In the genomic region with DNA sequence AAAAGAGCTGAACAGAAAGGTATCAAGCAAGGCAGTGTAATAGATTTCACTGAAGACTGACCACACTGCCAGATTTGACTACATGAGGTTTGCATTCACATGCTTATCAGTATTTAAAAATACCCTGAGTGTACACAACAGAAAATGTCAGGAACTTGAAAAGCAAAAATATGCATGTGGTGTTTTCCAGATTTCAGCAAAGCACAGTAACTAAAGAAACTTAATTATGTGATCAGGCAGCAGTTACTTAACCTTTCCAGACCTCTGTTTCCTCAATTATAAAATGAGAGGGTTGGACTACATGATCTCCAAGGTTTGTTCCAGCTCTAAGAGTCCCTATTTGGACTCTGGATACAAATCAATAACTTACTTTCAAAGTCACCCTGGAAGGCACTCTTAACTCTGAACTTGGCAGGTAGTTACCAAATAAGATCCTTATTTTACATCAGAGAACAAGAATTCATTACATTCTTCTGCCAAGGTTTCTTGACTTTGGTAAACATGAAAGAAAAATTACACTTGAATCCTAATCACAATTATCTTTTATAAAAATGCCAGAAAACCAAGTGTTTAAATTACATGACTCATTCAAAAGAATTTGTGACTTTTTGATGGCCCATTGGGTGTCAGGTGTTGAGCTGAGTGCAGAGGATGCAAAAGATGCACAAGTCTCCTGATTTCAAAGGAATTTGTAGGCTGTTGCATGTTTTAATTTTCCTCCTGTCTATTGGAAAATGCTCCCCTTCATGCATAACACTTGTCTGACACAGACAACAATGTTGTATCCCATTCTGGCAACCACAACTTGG, we compare ENCODE assay signal across 18 cellular contexts.
DNase-seq lines count a peak whose midpoint lies in the region; ATAC-seq and TF ChIP-seq lines count a peak whose summit lies in the region.
"Had no signal": no experiment of that assay in that cellular context is flagged by ENCODE, and none has a peak within 500 bp of the region (broad histone marks: within the 10 kb centered on the region; RNA-seq: fewer than 3 reads in every experiment).

No MANE protein-coding gene starts in this region.

- no peaks in the 10 kb centered on the region for H3K27me3 ChIP-seq in GM06990 (replicated peaks; ENCODE audit: control insufficient read depth, insufficient read depth, low read length)
- H3K27me3 ChIP-seq: foreskin keratinocyte had no signal

- no peak overlapping the region for H3K27ac Mint-ChIP-seq in effector memory CD8-positive, alpha-beta T cell
- no peak overlapping the region for H3K27ac Mint-ChIP-seq in stimulated activated effector memory CD8-positive, alpha-beta T cell treated with anti-CD3 and anti-CD28 coated beads, Interleukin-12 subunit alpha, Interleukin-12 subunit beta, amount 100 ng/mL, for 72 hours
- H3K27ac Mint-ChIP-seq: activated CD4-positive, alpha-beta T cell treated with anti-CD3 and anti-CD28 coated beads for 36 hours; activated CD8-positive, alpha-beta memory T cell treated with anti-CD3 and anti-CD28 coated beads, Interleukin-2, amount 10 ng/mL, durations not matched to agents 7 days and 5 days; CD4-positive, alpha-beta T cell had no signal

- no peak for TF ChIP-seq CTCF in GM06990 (IDR thresholded peaks at IDR 0.05; ENCODE audit: insufficient read depth, low read length, poor library complexity, severe bottlenecking)

- no peaks in the 10 kb centered on the region for H3K36me3 Mint-ChIP-seq in effector memory CD8-positive, alpha-beta T cell (ENCODE audit: insufficient read depth)
- no peaks in the 10 kb centered on the region for H3K36me3 Mint-ChIP-seq in stimulated activated effector memory CD8-positive, alpha-beta T cell treated with anti-CD3 and anti-CD28 coated beads, Interleukin-12 subunit alpha, Interleukin-12 subunit beta, amount 100 ng/mL, for 72 hours

- H3K4me1 Mint-ChIP-seq in effector memory CD8-positive, alpha-beta T cell (ENCODE audit: low read depth in 2 of 2), result no peaks in the 10 kb centered on the region
- H3K4me1 Mint-ChIP-seq in stimulated activated effector memory CD8-positive, alpha-beta T cell treated with anti-CD3 and anti-CD28 coated beads, Interleukin-12 subunit alpha, Interleukin-12 subunit beta, amount 100 ng/mL, for 72 hours, result no peaks in the 10 kb centered on the region
- H3K4me1 Mint-ChIP-seq: activated CD4-positive, alpha-beta T cell treated with anti-CD3 and anti-CD28 coated beads for 36 hours had no signal

- DNase-seq in GM06990 (ENCODE audit: extremely low read depth, insufficient read length) (peak; percentile 18), OCI-M1 (lab: John Stamatoyannopoulos, UW) (peak; percentile 20), iris pigment epithelial cell (ENCODE audit: low read depth) (peak; percentile 51), NCI-H2107 treated with DMSO at 0.1 percent for 48 hours (lab: John Stamatoyannopoulos, UW; ENCODE audit: unreplicated experiment) (no peak)
- DNase-seq in effector memory CD8-positive, alpha-beta T cell, result no peak
- no peak for DNase-seq in stimulated activated effector memory CD8-positive, alpha-beta T cell treated with anti-CD3 and anti-CD28 coated beads, Interleukin-12 subunit alpha, Interleukin-12 subunit beta, amount 100 ng/mL, for 72 hours (ENCODE audit: low spot score in 2 of 2)
- DNase-seq: activated CD4-positive, alpha-beta T cell treated with anti-CD3 and anti-CD28 coated beads for 36 hours; activated CD8-positive, alpha-beta memory T cell treated with anti-CD3 and anti-CD28 coated beads, Interleukin-2, amount 10 ng/mL, durations not matched to agents 7 days and 5 days; activated effector memory CD4-positive, alpha-beta T cell treated with Interleukin-2 at 50 U/mL for 16 hours; amygdala; CD4-positive, alpha-beta T cell; DND-41; foreskin keratinocyte; Kasumi-1; stimulated activated CD4-positive, alpha-beta T cell treated with anti-CD3 and anti-CD28 coated beads, Interleukin-4, amount 100 ng/mL, for 24 hours; T1000 had no signal

- H3K4me3 ChIP-seq in GM06990 (replicated peaks; ENCODE audit: low read depth, low read length), result no peak overlapping the region

- no peaks in the 10 kb centered on the region for H3K9me3 Mint-ChIP-seq in effector memory CD8-positive, alpha-beta T cell
- H3K9me3 Mint-ChIP-seq in stimulated activated effector memory CD8-positive, alpha-beta T cell treated with anti-CD3 and anti-CD28 coated beads, Interleukin-12 subunit alpha, Interleukin-12 subunit beta, amount 100 ng/mL, for 72 hours, result peaks cover 3% of the 10 kb centered on the region

- peaks cover 9% of the 10 kb centered on the region in 2 donors for H3K27me3 Mint-ChIP-seq in effector memory CD8-positive, alpha-beta T cell
- H3K27me3 Mint-ChIP-seq: activated CD4-positive, alpha-beta T cell treated with anti-CD3 and anti-CD28 coated beads for 36 hours; CD4-positive, alpha-beta T cell had no signal

- ATAC-seq in HG02610 (IDR thresholded peaks at IDR 0.05; ENCODE audit: unreplicated experiment) (peak; percentile 93), HG03025 (IDR thresholded peaks at IDR 0.05; ENCODE audit: low FRiP score, unreplicated experiment) (no peak)
- no peak for ATAC-seq in effector memory CD8-positive, alpha-beta T cell (replicated peaks)
- no peak for ATAC-seq in stimulated activated effector memory CD8-positive, alpha-beta T cell treated with anti-CD3 and anti-CD28 coated beads, Interleukin-12 subunit alpha, Interleukin-12 subunit beta, amount 100 ng/mL, for 72 hours
- ATAC-seq: activated CD4-positive, alpha-beta T cell treated with anti-CD3 and anti-CD28 coated beads for 36 hours; activated CD8-positive, alpha-beta memory T cell treated with anti-CD3 and anti-CD28 coated beads, Interleukin-2, amount 10 ng/mL, durations not matched to agents 7 days and 5 days; foreskin keratinocyte had no signal

- H3K36me3 ChIP-seq in GM06990 (ENCODE audit: control insufficient read depth, insufficient read depth, low read length), result no peaks in the 10 kb centered on the region

- no peak overlapping the region for H3K4me3 Mint-ChIP-seq in effector memory CD8-positive, alpha-beta T cell
- no peak overlapping the region for H3K4me3 Mint-ChIP-seq in stimulated activated effector memory CD8-positive, alpha-beta T cell treated with anti-CD3 and anti-CD28 coated beads, Interleukin-12 subunit alpha, Interleukin-12 subunit beta, amount 100 ng/mL, for 72 hours
- H3K4me3 Mint-ChIP-seq: activated CD4-positive, alpha-beta T cell treated with anti-CD3 and anti-CD28 coated beads for 36 hours; activated CD8-positive, alpha-beta memory T cell treated with anti-CD3 and anti-CD28 coated beads, Interleukin-2, amount 10 ng/mL, durations not matched to agents 7 days and 5 days; CD4-positive, alpha-beta T cell had no signal

Comparison
In these comparisons a context has a peak if more than half of its experiments do, and no peak if none do; other contexts are left out.
1. DNase-seq: peak in GM06990 (single experiment), OCI-M1 (single experiment) and iris pigment epithelial cell (single experiment); none in effector memory CD8-positive, alpha-beta T cell (0 of 3), stimulated activated effector memory CD8-positive, alpha-beta T cell treated with anti-CD3 and anti-CD28 coated beads, Interleukin-12 subunit alpha, Interleukin-12 subunit beta, amount 100 ng/mL, for 72 hours (0 of 2) and NCI-H2107 treated with DMSO at 0.1 percent for 48 hours (single experiment).